1 cellular context compared by ENCODE assay signal in the genomic region with DNA sequence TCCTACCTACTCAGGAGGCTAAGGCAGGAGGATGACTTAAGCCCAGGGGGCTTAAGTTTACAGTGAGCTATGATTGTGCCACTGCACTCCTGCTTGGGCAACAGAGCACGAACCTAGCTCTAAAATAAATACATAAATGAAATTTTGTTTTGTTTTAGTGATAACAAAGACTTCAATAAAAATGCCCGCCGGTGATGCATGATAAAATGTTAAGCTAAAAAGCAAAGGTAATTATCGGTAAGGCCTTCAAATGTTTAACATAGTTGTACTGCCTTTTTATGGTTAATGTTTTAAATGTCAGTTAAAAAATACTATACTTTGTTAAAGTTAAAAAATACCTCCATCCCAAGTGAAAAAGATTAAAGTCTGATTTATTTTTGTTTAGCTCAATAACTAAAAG.
A peak's percentile ranks its signal among the peaks of the same experiment; 100 is the strongest.
TF ChIP-seq lines count a peak whose summit lies in the region.

No MANE protein-coding gene starts in this region.

TF ChIP-seq in K562, 482 proteins besides CTCF, POLR2A, EP300 and RAD21:
- TF ChIP-seq ZFX (CRISPR knock-in tag; IDR thresholded peaks at IDR 0.05) (0 out of 2 replicates have a peak, but pooled peaks have one; percentile 16), RBM22 (IDR thresholded peaks at IDR 0.05; ENCODE audit: low read depth, low read length, poor library complexity, severe bottlenecking) (no peak), MAFF (IDR thresholded peaks at IDR 0.05; ENCODE audit: low read length) (no peak), TGIF2 (CRISPR knock-in tag; IDR thresholded peaks at IDR 0.05) (no peak)
- TF ChIP-seq, protein P1, sequence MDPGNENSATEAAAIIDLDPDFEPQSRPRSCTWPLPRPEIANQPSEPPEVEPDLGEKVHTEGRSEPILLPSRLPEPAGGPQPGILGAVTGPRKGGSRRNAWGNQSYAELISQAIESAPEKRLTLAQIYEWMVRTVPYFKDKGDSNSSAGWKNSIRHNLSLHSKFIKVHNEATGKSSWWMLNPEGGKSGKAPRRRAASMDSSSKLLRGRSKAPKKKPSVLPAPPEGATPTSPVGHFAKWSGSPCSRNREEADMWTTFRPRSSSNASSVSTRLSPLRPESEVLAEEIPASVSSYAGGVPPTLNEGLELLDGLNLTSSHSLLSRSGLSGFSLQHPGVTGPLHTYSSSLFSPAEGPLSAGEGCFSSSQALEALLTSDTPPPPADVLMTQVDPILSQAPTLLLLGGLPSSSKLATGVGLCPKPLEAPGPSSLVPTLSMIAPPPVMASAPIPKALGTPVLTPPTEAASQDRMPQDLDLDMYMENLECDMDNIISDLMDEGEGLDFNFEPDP (CRISPR knock-in tag; IDR thresholded peaks at IDR 0.05): no peak
- TF ChIP-seq, protein P2, sequence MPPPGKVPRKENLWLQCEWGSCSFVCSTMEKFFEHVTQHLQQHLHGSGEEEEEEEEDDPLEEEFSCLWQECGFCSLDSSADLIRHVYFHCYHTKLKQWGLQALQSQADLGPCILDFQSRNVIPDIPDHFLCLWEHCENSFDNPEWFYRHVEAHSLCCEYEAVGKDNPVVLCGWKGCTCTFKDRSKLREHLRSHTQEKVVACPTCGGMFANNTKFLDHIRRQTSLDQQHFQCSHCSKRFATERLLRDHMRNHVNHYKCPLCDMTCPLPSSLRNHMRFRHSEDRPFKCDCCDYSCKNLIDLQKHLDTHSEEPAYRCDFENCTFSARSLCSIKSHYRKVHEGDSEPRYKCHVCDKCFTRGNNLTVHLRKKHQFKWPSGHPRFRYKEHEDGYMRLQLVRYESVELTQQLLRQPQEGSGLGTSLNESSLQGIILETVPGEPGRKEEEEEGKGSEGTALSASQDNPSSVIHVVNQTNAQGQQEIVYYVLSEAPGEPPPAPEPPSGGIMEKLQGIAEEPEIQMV (tag; conservative IDR thresholded peaks at IDR 0.05; ENCODE audit: low read depth): no peak
